ENCODE assay signal across 8 cellular contexts in the genomic region with DNA sequence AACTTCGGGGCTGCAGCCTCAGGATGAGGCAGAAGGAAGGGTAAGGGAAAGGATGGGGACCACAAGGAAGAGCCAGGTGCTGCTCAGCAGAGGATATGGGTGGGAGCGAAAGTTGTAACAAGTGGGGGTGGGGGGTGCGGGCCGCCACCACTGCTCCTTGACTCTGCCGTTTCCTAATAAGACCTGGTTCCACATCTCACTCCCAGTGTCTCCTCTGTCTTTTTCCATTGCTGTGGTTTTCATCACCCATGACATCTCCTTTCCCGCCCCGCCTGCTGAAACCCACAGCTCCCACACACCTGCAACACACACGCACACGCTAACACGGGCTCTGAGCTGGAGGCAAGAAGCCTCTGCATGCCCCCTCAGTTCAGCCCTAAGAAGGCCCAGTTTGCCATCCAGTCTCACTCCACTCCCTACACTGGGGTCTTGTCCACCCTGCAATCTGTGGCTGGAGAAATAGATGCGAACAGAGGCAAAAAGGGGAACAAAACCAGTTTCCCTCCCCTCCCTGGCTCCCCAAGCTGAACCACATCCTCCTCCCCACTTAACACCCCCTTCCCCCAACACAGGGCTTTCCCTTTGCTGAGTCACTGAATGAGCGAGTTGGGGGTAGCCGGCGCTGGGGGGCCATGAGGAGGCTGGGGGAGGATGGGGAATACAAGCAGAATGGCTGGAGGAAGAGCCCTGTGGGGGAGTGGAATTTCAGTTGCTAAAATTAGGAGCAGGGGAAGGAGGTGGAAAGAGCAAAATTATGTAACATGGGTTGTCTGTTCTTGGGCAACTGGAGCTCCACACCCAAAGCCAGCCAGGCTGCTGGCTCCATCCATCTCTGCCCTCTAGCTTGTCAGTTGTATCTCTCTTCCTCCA.
DNase-seq lines count a peak whose midpoint lies in the region; ATAC-seq and TF ChIP-seq lines count a peak whose summit lies in the region.

No MANE protein-coding gene starts in this region.

- ATAC-seq in SK-N-SH treated with all-trans-retinoic acid at 6 μM for 48 hours: no peak

- peak overlapping the region; percentile 56 for H3K4me2 ChIP-seq in OCI-LY1 (ENCODE audit: low read length)

- peak overlapping the region; percentile 94 for H3K27ac ChIP-seq in OCI-LY1 (ENCODE audit: low read depth, low read length, poor library complexity, severe bottlenecking)

- peak overlapping the region; percentile 48 for H3K9ac ChIP-seq in OCI-LY1 (ENCODE audit: low read length)

- TF ChIP-seq CTCF in GM06990 (IDR thresholded peaks at IDR 0.05; ENCODE audit: insufficient read depth, low read length, poor library complexity, severe bottlenecking) (no peak), OCI-LY1 (IDR thresholded peaks at IDR 0.05; ENCODE audit: low read length) (no peak)

- H3F3A ChIP-seq in OCI-LY1 (ENCODE audit: insufficient read depth, low read length): peaks cover 16% of the 10 kb centered on the region; the same call in 1 of the 2 replicates

- DNase-seq in GM06990 (ENCODE audit: extremely low read depth, insufficient read length) (peak; percentile 83), activated gamma-delta T cell (lab: John Stamatoyannopoulos, UW) (peak; percentile 43), iris pigment epithelial cell (ENCODE audit: low read depth) (peak; percentile 26), HPDE6-E6E7 (ENCODE audit: extremely low spot score) (no peak), NCI-H1694 treated with DMSO at 0.1 percent for 48 hours (lab: John Stamatoyannopoulos, UW) (no peak)
- DNase-seq in stimulated activated CD8-positive, alpha-beta memory T cell treated with anti-CD3 and anti-CD28 coated beads, Interleukin-4, amount 100 ng/mL, for 48 hours: peak; percentile 77

- H3K36me3 ChIP-seq in GM06990 (ENCODE audit: control insufficient read depth, insufficient read depth, low read length) (peaks cover 1% of the 10 kb centered on the region), OCI-LY1 (ENCODE audit: insufficient read depth, low read length) (peaks cover 14% of the 10 kb centered on the region)

- no peaks in the 10 kb centered on the region for H3K9me2 ChIP-seq in OCI-LY1 (ENCODE audit: low read depth, low read length)

- H2AFZ ChIP-seq in OCI-LY1 (ENCODE audit: low read length): no peak overlapping the region

- H4K20me1 ChIP-seq in OCI-LY1 (ENCODE audit: insufficient read depth, low read length): no peaks in the 10 kb centered on the region

- H3K4me3 ChIP-seq in GM06990 (replicated peaks; ENCODE audit: low read depth, low read length): peak overlapping the region; percentile 33
- H3K4me3 ChIP-seq in OCI-LY1 (ENCODE audit: low read depth, low read length, poor library complexity, severe bottlenecking): peak overlapping the region; percentile 27

- H3K4me1 ChIP-seq in OCI-LY1 (ENCODE audit: insufficient read depth, low read length, severe bottlenecking): peaks cover 69% of the 10 kb centered on the region

- no peaks in the 10 kb centered on the region for H3K79me2 ChIP-seq in OCI-LY1 (ENCODE audit: insufficient read depth, low read length)

- no peaks in the 10 kb centered on the region for H3K27me3 ChIP-seq in GM06990 (replicated peaks; ENCODE audit: control insufficient read depth, insufficient read depth, low read length)
- H3K27me3 ChIP-seq in OCI-LY1 (ENCODE audit: insufficient read depth, low read length): no peaks in the 10 kb centered on the region

- H3K9me3 ChIP-seq in OCI-LY1 (ENCODE audit: low read length): no peaks in the 10 kb centered on the region

TF ChIP-seq in SK-N-SH treated with all-trans-retinoic acid at 6 μM for 48 hours, 23 proteins besides CTCF, POLR2A, EP300 and RAD21:
- TF ChIP-seq ZFP3 (CRISPR knock-in tag; IDR thresholded peaks at IDR 0.05) (no peak), ZC3H10 (CRISPR knock-in tag; IDR thresholded peaks at IDR 0.05) (no peak), TCF4 (CRISPR knock-in tag; IDR thresholded peaks at IDR 0.05; ENCODE audit: borderline replicate concordance) (no peak), ZNF565 (CRISPR knock-in tag; conservative IDR thresholded peaks at IDR 0.05; ENCODE audit: low read depth) (no peak), OSR1 (CRISPR knock-in tag; IDR thresholded peaks at IDR 0.05) (no peak)
- TF ChIP-seq, protein P1, sequence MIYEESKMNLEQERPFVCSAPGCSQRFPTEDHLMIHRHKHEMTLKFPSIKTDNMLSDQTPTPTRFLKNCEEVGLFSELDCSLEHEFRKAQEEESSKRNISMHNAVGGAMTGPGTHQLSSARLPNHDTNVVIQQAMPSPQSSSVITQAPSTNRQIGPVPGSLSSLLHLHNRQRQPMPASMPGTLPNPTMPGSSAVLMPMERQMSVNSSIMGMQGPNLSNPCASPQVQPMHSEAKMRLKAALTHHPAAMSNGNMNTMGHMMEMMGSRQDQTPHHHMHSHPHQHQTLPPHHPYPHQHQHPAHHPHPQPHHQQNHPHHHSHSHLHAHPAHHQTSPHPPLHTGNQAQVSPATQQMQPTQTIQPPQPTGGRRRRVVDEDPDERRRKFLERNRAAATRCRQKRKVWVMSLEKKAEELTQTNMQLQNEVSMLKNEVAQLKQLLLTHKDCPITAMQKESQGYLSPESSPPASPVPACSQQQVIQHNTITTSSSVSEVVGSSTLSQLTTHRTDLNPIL (CRISPR knock-in tag; IDR thresholded peaks at IDR 0.05; ENCODE audit: low read depth): no peak

Comparison
In these comparisons a context has a peak if more than half of its experiments do, and no peak if none do; other contexts are left out.
1. DNase-seq: peak in GM06990 (single experiment), activated gamma-delta T cell (single experiment), iris pigment epithelial cell (single experiment) and stimulated activated CD8-positive, alpha-beta memory T cell treated with anti-CD3 and anti-CD28 coated beads, Interleukin-4, amount 100 ng/mL, for 48 hours (single experiment); none in HPDE6-E6E7 (single experiment) and NCI-H1694 treated with DMSO at 0.1 percent for 48 hours (single experiment).